27 cellular contexts compared by ENCODE assay signal in genomic region chr18:227374-227773, GRCh38.
"Had no signal": no experiment of that assay in that cellular context is flagged by ENCODE, and none has a peak within 500 bp of the region (broad histone marks: within the 10 kb centered on the region; RNA-seq: fewer than 3 reads in every experiment).

No MANE protein-coding gene starts in this region.

- H3K9me3 ChIP-seq: colonic mucosa, esophagus muscularis mucosa, esophagus squamous epithelium, gastrocnemius medialis, gastroesophageal sphincter, heart right ventricle had no signal

- ATAC-seq: effector memory CD8-positive, alpha-beta T cell; esophagus mucosa; foreskin keratinocyte; gastrocnemius medialis; gastroesophageal sphincter; heart right ventricle had no signal

- H3K27ac ChIP-seq: colonic mucosa, coronary artery, dorsolateral prefrontal cortex, epithelial cell of prostate, esophagus muscularis mucosa, esophagus squamous epithelium, foreskin keratinocyte, gastrocnemius medialis, gastroesophageal sphincter, heart right ventricle had no signal

- H3K36me3 ChIP-seq: colonic mucosa had no signal

- H3K4me3 ChIP-seq: colonic mucosa, coronary artery, dorsolateral prefrontal cortex, esophagus muscularis mucosa, esophagus squamous epithelium, gastrocnemius medialis, gastroesophageal sphincter, heart right ventricle had no signal

- DNase-seq: colonic mucosa; cortex of kidney; dermis blood vessel endothelial cell; dorsolateral prefrontal cortex; effector CD4-positive, alpha-beta T cell; effector CD8-positive, alpha-beta T cell; effector memory CD4-positive, alpha-beta T cell; effector memory CD8-positive, alpha-beta T cell; endodermal cell; erythroblast; esophagus squamous epithelium; foreskin fibroblast; foreskin keratinocyte; foreskin melanocyte; gastrocnemius medialis; glutamatergic neuron; head of caudate nucleus; heart right ventricle had no signal

- H3K27me3 ChIP-seq: colonic mucosa, dorsolateral prefrontal cortex, esophagus muscularis mucosa, esophagus squamous epithelium, foreskin keratinocyte, gastrocnemius medialis, gastroesophageal sphincter, heart right ventricle had no signal

- FAIRE-seq: colon, endometrium, endothelial cell of umbilical vein, frontal cortex had no signal

- H3K4me1 ChIP-seq: esophagus muscularis mucosa, esophagus squamous epithelium, foreskin keratinocyte, gastrocnemius medialis, gastroesophageal sphincter, heart right ventricle had no signal
